Comparison of ENCODE assay signal across 10 cellular contexts in genomic region chr18:7926526-7926925, GRCh38.
A peak's percentile ranks its signal among the peaks of the same experiment; 100 is the strongest.
DNase-seq lines count a peak whose midpoint lies in the region; ATAC-seq and TF ChIP-seq lines count a peak whose summit lies in the region.
"Had no signal": no experiment of that assay in that cellular context is flagged by ENCODE, and none has a peak within 500 bp of the region (broad histone marks: within the 10 kb centered on the region; RNA-seq: fewer than 3 reads in every experiment).

No MANE protein-coding gene starts in this region.

- DNase-seq in DMS153 (lab: John Stamatoyannopoulos, UW) = peak; percentile 15
- no peak for DNase-seq in DMS153 treated with DMSO at 0.1 percent for 48 hours (lab: John Stamatoyannopoulos, UW; ENCODE audit: unreplicated experiment)
- DNase-seq in NCI-H82 treated with DMSO at 0.1 percent for 48 hours (lab: John Stamatoyannopoulos, UW; ENCODE audit: unreplicated experiment) = peak; percentile 8
- DNase-seq in fibroblast of villous mesenchyme (ENCODE audit: low read depth) = no peak
- no peak for DNase-seq in psoas muscle
- no peak for DNase-seq in HK-2 (ENCODE audit: unreplicated experiment)
- DNase-seq in NOMO-1 treated with dmso at 0.1 percent for 144 hours (lab: John Stamatoyannopoulos, UW; ENCODE audit: unreplicated experiment) = no peak
- DNase-seq in SIG-M5 treated with dmso at 0.1 percent for 504 hours (lab: John Stamatoyannopoulos, UW; ENCODE audit: unreplicated experiment) = no peak
- DNase-seq: T-helper 2 cell had no signal

- no peak overlapping the region for H3K27ac ChIP-seq in psoas muscle

- H3K4me3 ChIP-seq in fibroblast of villous mesenchyme (ENCODE audit: low read depth, low read length) (no peak overlapping the region), psoas muscle (no peak overlapping the region)
- H3K4me3 ChIP-seq: lung had no signal

- no peaks in the 10 kb centered on the region for H3K9me3 ChIP-seq in psoas muscle

- ATAC-seq in psoas muscle = peak; percentile 79 to 89 (median 86)

- no peaks in the 10 kb centered on the region for H3K27me3 ChIP-seq in psoas muscle (ENCODE audit: insufficient read depth in 3 of 3, low read length in 2 of 3)

- intact Hi-C loops in psoas muscle (cut with DNase I) = loop anchor here in 1 of 2 donors (5.0 kb wide), 1 partner anchor 54 kb away; no protein-coding TSS in a partner anchor

- WGBS in psoas muscle, 3 donors = 33 to 58% (median 35%) methylated on average over 4 of the region's 4 CpGs

- peaks cover 25% of the 10 kb centered on the region for H3K4me1 ChIP-seq in psoas muscle

- peak; percentile 14 for TF ChIP-seq CTCF in fibroblast of villous mesenchyme (IDR thresholded peaks at IDR 0.05; ENCODE audit: insufficient read depth, low read depth, low read length)
- peak; percentile 60 for TF ChIP-seq CTCF in psoas muscle (IDR thresholded peaks at IDR 0.05)

- H3K36me3 ChIP-seq in psoas muscle (ENCODE audit: insufficient read depth in 1 of 2, low read depth in 1 of 2) = no peaks in the 10 kb centered on the region

Comparison
In these comparisons a context has a peak if more than half of its experiments do, and no peak if none do; other contexts are left out.
1. DNase-seq: peak in DMS153 (single experiment) and NCI-H82 treated with DMSO at 0.1 percent for 48 hours (single experiment); none in DMS153 treated with DMSO at 0.1 percent for 48 hours (single experiment), fibroblast of villous mesenchyme (single experiment), psoas muscle (0 of 2), HK-2 (single experiment), NOMO-1 treated with dmso at 0.1 percent for 144 hours (single experiment) and SIG-M5 treated with dmso at 0.1 percent for 504 hours (single experiment).